Comparison of ENCODE assay signal across 8 cellular contexts in genomic region chr5:157312492-157312891, GRCh38. TPM values are rescaled to one million over a fixed set of nuclear protein-coding genes. Genes with fewer than 3 reads are reported as not detected.
DNase-seq lines count a peak whose midpoint lies in the region; ATAC-seq, FAIRE-seq and TF ChIP-seq lines count a peak whose summit lies in the region.

No MANE protein-coding gene starts in this region.

- TF ChIP-seq CTCF in A549 (IDR thresholded peaks at IDR 0.05) (peak; percentile 84), coronary artery (IDR thresholded peaks at IDR 0.05) (peak; percentile 42)

- POLR2A ChIA-PET in A549 (lab: Yijun Ruan, JAX), result no interaction called here

- H3K4me1 ChIP-seq in A549, result no peaks in the 10 kb centered on the region

- no peak for TF ChIP-seq EP300 in A549 (IDR thresholded peaks at IDR 0.05)

- no peak overlapping the region for H3K4me2 ChIP-seq in A549

- 21% methylated on average over 6 of the region's 6 CpGs for WGBS in A549 (ENCODE audit: missing lambda C conversion rate)

- peaks cover 15% of the 10 kb centered on the region for H3K4me1 Mint-ChIP-seq in memory B cell
- H3K4me1 Mint-ChIP-seq in stimulated activated naive B cell treated with anti-CD40 and anti-IgM and Interleukin-4, amounts not matched to agents 10 μg/mL and 1 μg/mL and 100 μg/mL, for 72 hours, result peaks cover 24 to 30% of the 10 kb centered on the region in 2 donors

- DNase-seq in A549 (ENCODE audit: low read depth in 1 of 2, low spot score in 1 of 2) (peak; percentile 63 to 87), GM12891 (ENCODE audit: insufficient read length, low spot score) (peak; percentile 52), NCI-H1930 (lab: John Stamatoyannopoulos, UW) (peak; percentile 3 to 13), coronary artery (ENCODE audit: low spot score) (no peak), memory B cell (ENCODE audit: low spot score in 2 of 2) (peak; percentile 52 to 62)
- peak; percentile 43 to 44 for DNase-seq in activated CD4-positive, alpha-beta T cell treated with anti-CD3 and anti-CD28 coated beads for 24 hours (ENCODE audit: low read depth in 2 of 2)
- DNase-seq in stimulated activated naive B cell treated with anti-CD40 and anti-IgM and Interleukin-4, amounts not matched to agents 10 μg/mL and 1 μg/mL and 100 μg/mL, for 72 hours, result peak; percentile 54

- H3K9me3 ChIP-seq in A549, result no peaks in the 10 kb centered on the region

- TF ChIP-seq POLR2A in A549 (IDR thresholded peaks at IDR 0.05; ENCODE audit: low read length) (no peak), GM12891 (IDR thresholded peaks at IDR 0.05; ENCODE audit: low read depth, low read length) (no peak)

- H3K27me3 Mint-ChIP-seq in memory B cell, result no peaks in the 10 kb centered on the region
- no peaks in the 10 kb centered on the region for H3K27me3 Mint-ChIP-seq in stimulated activated naive B cell treated with anti-CD40 and anti-IgM and Interleukin-4, amounts not matched to agents 10 μg/mL and 1 μg/mL and 100 μg/mL, for 72 hours

- FAIRE-seq in A549 (lab: Jason Lieb, UNC) (peak; percentile 84), GM12891 (lab: Jason Lieb, UNC) (peak; percentile 83)

- H3K36me3 Mint-ChIP-seq in memory B cell, result peaks cover 24% of the 10 kb centered on the region
- peaks cover 40 to 66% of the 10 kb centered on the region in 2 donors for H3K36me3 Mint-ChIP-seq in stimulated activated naive B cell treated with anti-CD40 and anti-IgM and Interleukin-4, amounts not matched to agents 10 μg/mL and 1 μg/mL and 100 μg/mL, for 72 hours

- peak; percentile 88 to 97 for ATAC-seq in A549
- peak; percentile 77 for ATAC-seq in HG02763 (IDR thresholded peaks at IDR 0.05; ENCODE audit: unreplicated experiment)
- peak; percentile 95 for ATAC-seq in memory B cell (ENCODE audit: low read depth)
- ATAC-seq in stimulated activated naive B cell treated with anti-CD40 and anti-IgM and Interleukin-4, amounts not matched to agents 10 μg/mL and 1 μg/mL and 100 μg/mL, for 72 hours (replicated peaks), result peak; percentile 91 to 92

- peak; percentile 66 to 74 for TF ChIP-seq RAD21 in A549 (conservative IDR thresholded peaks at IDR 0.05 in 1 of 2, IDR thresholded peaks at IDR 0.05 in 1 of 2)

- H3K9me3 Mint-ChIP-seq in memory B cell, result no peaks in the 10 kb centered on the region
- no peaks in the 10 kb centered on the region for H3K9me3 Mint-ChIP-seq in stimulated activated naive B cell treated with anti-CD40 and anti-IgM and Interleukin-4, amounts not matched to agents 10 μg/mL and 1 μg/mL and 100 μg/mL, for 72 hours

- H3K4me3 ChIP-seq in A549, result no peak overlapping the region
- no peak overlapping the region for H3K4me3 ChIP-seq in coronary artery

- no peak overlapping the region for H3K4me3 Mint-ChIP-seq in memory B cell
- H3K4me3 Mint-ChIP-seq in stimulated activated naive B cell treated with anti-CD40 and anti-IgM and Interleukin-4, amounts not matched to agents 10 μg/mL and 1 μg/mL and 100 μg/mL, for 72 hours, result no peak overlapping the region

- H3K27ac Mint-ChIP-seq in memory B cell, result peak overlapping the region; percentile 35
- peak overlapping the region; percentile 6 for H3K27ac Mint-ChIP-seq in stimulated activated naive B cell treated with anti-CD40 and anti-IgM and Interleukin-4, amounts not matched to agents 10 μg/mL and 1 μg/mL and 100 μg/mL, for 72 hours

- H3K27ac ChIP-seq in A549 (no peak overlapping the region), coronary artery (no peak overlapping the region)

- CTCF ChIA-PET in A549 (lab: Yijun Ruan, JAX), result interaction anchor here (0.6 to 3.3 kb wide), 22 partner anchors 9 to 406 kb away, joined by 3 to 52 read pairs (median 4); no protein-coding TSS in a partner anchor

TF ChIP-seq in A549, 52 proteins besides CTCF, POLR2A, EP300 and RAD21:
- TF ChIP-seq SMC3 (IDR thresholded peaks at IDR 0.05), result peak; percentile 87
- TF ChIP-seq ESRRA (IDR thresholded peaks at IDR 0.05; ENCODE audit: borderline replicate concordance, low read length), result no peak

TF ChIP-seq in GM12891, 5 proteins besides CTCF, POLR2A, EP300 and RAD21:
- TF ChIP-seq POU2F2 (IDR thresholded peaks at IDR 0.05; ENCODE audit: low read depth, low read length) (no peak), SPI1 (IDR thresholded peaks at IDR 0.05; ENCODE audit: low read depth, low read length) (no peak), POLR2AphosphoS5 (IDR thresholded peaks at IDR 0.05; ENCODE audit: low read depth, low read length) (0 out of 2 replicates have a peak, but pooled peaks have one; percentile 46), TAF1 (IDR thresholded peaks at IDR 0.05; ENCODE audit: low read depth, low read length) (no peak), PAX5 (IDR thresholded peaks at IDR 0.05; ENCODE audit: insufficient read depth, low read length, severe bottlenecking) (peak; percentile 72)

RNA-seq across cellular contexts. Expression of gene CYFIP2, which starts 46.6 kb away (rescaled TPM):
- polyA plus RNA-seq in A549 (2011; rRNA removed) (9.0 and 25.4 TPM in 2 replicates), A549 (2017; fragmentation: RNase III; extraction: RNeasy Plus Mini Kit Qiagen cat#74134 plus additional on column Dnase treatment) (18.6 to 23.8 TPM (median 21.8 TPM) in 3 replicates)
- 10.7 and 14.3 TPM in 2 replicates for polyA plus RNA-seq in A549 (2012; cell fraction: cytosol; rRNA removed)
- polyA plus RNA-seq in A549 (2012; cell fraction: nucleus; rRNA removed), result 22.5 and 35.6 TPM in 2 replicates
- 59.6 and 74.0 TPM in 2 replicates for polyA minus RNA-seq in A549 (2011; rRNA and poly(A)+ RNA removed)
- polyA plus RNA-seq in GM12891 (2012; ENCODE audit: low read depth, missing spikeins), result 99.2 TPM
